Comparison of ENCODE assay signal across 9 cellular contexts in genomic region chr7:81956520-81956919, GRCh38.
DNase-seq lines count a peak whose midpoint lies in the region; ATAC-seq and TF ChIP-seq lines count a peak whose summit lies in the region.
"Had no signal": no experiment of that assay in that cellular context is flagged by ENCODE, and none has a peak within 500 bp of the region (broad histone marks: within the 10 kb centered on the region; RNA-seq: fewer than 3 reads in every experiment).

No MANE protein-coding gene starts in this region.

- TF ChIP-seq CTCF in HEK293 (tag by site-specific recombination; IDR thresholded peaks at IDR 0.05) (peak; percentile 22; the same call in 1 of the 2 replicates), brain microvascular endothelial cell (IDR thresholded peaks at IDR 0.05; ENCODE audit: low read depth, low read length, missing control alignments) (peak; percentile 60)

- peak; percentile 8 for DNase-seq in GDM1 (lab: John Stamatoyannopoulos, UW)
- peak; percentile 15 for DNase-seq in NCI-H2029 treated with DMSO at 0.1 percent for 48 hours (lab: John Stamatoyannopoulos, UW)
- DNase-seq in brain microvascular endothelial cell, result peak; percentile 53
- no peak for DNase-seq in left lobe of liver (ENCODE audit: low spot score)
- DNase-seq in T-helper 2 cell, result no peak
- no peak for DNase-seq in islet precursor cell

- CTCF ChIA-PET in HEK293 (lab: Yijun Ruan, JAX), result interaction anchor here (1.6 kb wide), 1 partner anchor 455 kb away, joined by 7 read pairs; no protein-coding TSS in a partner anchor

- H3K9me3 ChIP-seq in HEK293 (ENCODE audit: control insufficient read depth, insufficient read depth, low read depth, low read length), result no peaks in the 10 kb centered on the region
- H3K9me3 ChIP-seq: neutrophil had no signal

- POLR2A ChIA-PET in HEK293 (lab: Yijun Ruan, JAX), result no interaction called here

- no peaks in the 10 kb centered on the region for H3K27me3 ChIP-seq in brain microvascular endothelial cell (replicated peaks)
- H3K27me3 ChIP-seq: neutrophil had no signal

- no peaks in the 10 kb centered on the region for H3K4me1 ChIP-seq in HEK293 (ENCODE audit: control insufficient read depth, insufficient read depth, low read length)

- no peak overlapping the region for H3K4me3 ChIP-seq in HEK293 (ENCODE audit: low read depth, low read length)
- no peak overlapping the region for H3K4me3 ChIP-seq in brain microvascular endothelial cell (ENCODE audit: low read depth, low read length)

- ATAC-seq in left lobe of liver (peak; percentile 78), HG02970 (IDR thresholded peaks at IDR 0.05; ENCODE audit: low FRiP score, unreplicated experiment) (no peak)

- no peak overlapping the region for H3K27ac ChIP-seq in HEK293 (ENCODE audit: extremely low read depth, low read depth, low read length)
- no peak overlapping the region for H3K27ac ChIP-seq in brain microvascular endothelial cell
- H3K27ac ChIP-seq: neutrophil had no signal

- H3K36me3 ChIP-seq in HEK293 (ENCODE audit: control insufficient read depth in 2 of 2, insufficient read depth in 1 of 2, low read length in 2 of 2) (no peaks in the 10 kb centered on the region), brain microvascular endothelial cell (replicated peaks) (no peaks in the 10 kb centered on the region)
- H3K36me3 ChIP-seq: neutrophil had no signal

- in situ Hi-C loops in brain microvascular endothelial cell (cut with HindIII; ENCODE audit: low pct_ligation_motif_present, low sequenced_read_pairs), result no loop called here

TF ChIP-seq in HEK293, 187 proteins besides CTCF, POLR2A, EP300 and RAD21:
- TF ChIP-seq ZNF654 (tag by site-specific recombination; IDR thresholded peaks at IDR 0.05; ENCODE audit: low read depth) (peak; percentile 39; the same call in 1 of the 2 replicates), ZNF423 (tag by site-specific recombination; IDR thresholded peaks at IDR 0.05) (no peak), ZBTB1 (tag by site-specific recombination; IDR thresholded peaks at IDR 0.05) (no peak)

Comparison
In these comparisons a context has a peak if more than half of its experiments do, and no peak if none do; other contexts are left out.
1. DNase-seq: peak in GDM1 (single experiment), NCI-H2029 treated with DMSO at 0.1 percent for 48 hours (single experiment) and brain microvascular endothelial cell (single experiment); none in left lobe of liver (single experiment), T-helper 2 cell (0 of 5) and islet precursor cell (single experiment).